Comparison of ENCODE assay signal across 15 cellular contexts in the genomic region with DNA sequence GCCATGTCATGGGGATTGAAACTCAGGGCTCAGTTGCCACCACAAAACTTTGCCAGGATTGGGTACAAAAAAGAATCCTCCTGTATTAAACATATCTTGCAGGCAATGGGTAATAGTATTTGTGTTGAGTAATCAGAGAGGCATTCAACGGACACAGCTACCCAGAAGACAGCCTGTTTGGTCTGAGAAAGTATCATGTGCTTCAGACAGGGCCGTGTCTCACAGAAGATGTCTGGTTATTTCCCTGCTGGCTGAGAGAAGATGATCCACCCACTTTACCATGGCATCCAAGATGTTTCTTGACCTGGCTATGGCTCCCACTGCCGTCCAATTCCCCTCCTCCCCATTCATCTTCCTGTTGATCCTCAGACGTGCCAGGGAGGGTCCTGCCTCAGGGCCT.
DNase-seq lines count a peak whose midpoint lies in the region; TF ChIP-seq lines count a peak whose summit lies in the region.
"Had no signal": no experiment of that assay in that cellular context is flagged by ENCODE, and none has a peak within 500 bp of the region (broad histone marks: within the 10 kb centered on the region; RNA-seq: fewer than 3 reads in every experiment).

No MANE protein-coding gene starts in this region.

- H3K4me1 ChIP-seq in GM23248 (ENCODE audit: insufficient read depth) (peaks cover 9% of the 10 kb centered on the region), prostate gland (replicated peaks) (no peaks in the 10 kb centered on the region)
- H3K4me1 ChIP-seq: BLaER1, Caco-2 had no signal

- H3K4me3 ChIP-seq in GM23248 = no peak overlapping the region
- no peak overlapping the region for H3K4me3 ChIP-seq in fibroblast of pulmonary artery (replicated peaks; ENCODE audit: low read depth, low read length)
- H3K4me3 ChIP-seq in prostate gland = no peak overlapping the region
- H3K4me3 ChIP-seq: BLaER1, K562 had no signal

- no peak overlapping the region for H3K9ac ChIP-seq in GM23248
- H3K9ac ChIP-seq: BLaER1 had no signal

- WGBS in GM23248 (ENCODE audit: low coverage in 1 of 2, low lambda C conversion rate in 2 of 2, missing lambda C conversion rate in 2 of 2), 2 experiments = 9 to 14% methylated on average over 4 of the region's 4 CpGs
- 64% methylated on average over 4 of the region's 4 CpGs for WGBS in prostate gland

- H3K27me3 ChIP-seq in GM23248 (replicated peaks; ENCODE audit: insufficient read depth) (no peaks in the 10 kb centered on the region; the same call in 1 of the 2 replicates), prostate gland (replicated peaks; ENCODE audit: insufficient read depth) (no peaks in the 10 kb centered on the region)
- H3K27me3 ChIP-seq: BLaER1 had no signal

- H3K4me3 Mint-ChIP-seq in type B pancreatic cell = no peak overlapping the region
- H3K4me3 Mint-ChIP-seq: CD8-positive, alpha-beta memory T cell; HFFc6 had no signal

- H3K27ac ChIP-seq in GM23248 (no peak overlapping the region), prostate gland (no peak overlapping the region)
- H3K27ac ChIP-seq: BLaER1 had no signal

- no peaks in the 10 kb centered on the region for H3K9me3 Mint-ChIP-seq in type B pancreatic cell
- H3K9me3 Mint-ChIP-seq: HFFc6 had no signal

- H3K79me2 ChIP-seq in GM23248 (ENCODE audit: insufficient read depth) = no peaks in the 10 kb centered on the region

- no peaks in the 10 kb centered on the region for H3K36me3 ChIP-seq in GM23248 (ENCODE audit: low read depth)
- H3K36me3 ChIP-seq in prostate gland = no peaks in the 10 kb centered on the region
- H3K36me3 ChIP-seq: BLaER1 had no signal

- H4K20me1 ChIP-seq in GM23248 (ENCODE audit: insufficient read depth) = no peaks in the 10 kb centered on the region
- H4K20me1 ChIP-seq: BLaER1 had no signal

- DNase-seq in AG20443 (ENCODE audit: low spot score) (peak; percentile 53), GM23248 (peak; percentile 58), amniotic epithelial cell (ENCODE audit: low read depth) (peak; percentile 13), fibroblast of pulmonary artery (ENCODE audit: low read depth) (peak; percentile 1), type B pancreatic cell (ENCODE audit: extremely low spot score, unreplicated experiment) (no peak), prostate gland (ENCODE audit: low spot score) (no peak), DMS79 treated with DMSO at 0.1 percent for 48 hours (lab: John Stamatoyannopoulos, UW) (no peak), SW480 (ENCODE audit: low spot score) (no peak)
- DNase-seq: AML-193; Caco-2; CD8-positive, alpha-beta memory T cell; HCEC 1CT; HFFc6 had no signal

- no peak for TF ChIP-seq POLR2A in prostate gland (IDR thresholded peaks at IDR 0.05)

- H3K4me1 Mint-ChIP-seq in type B pancreatic cell (ENCODE audit: unreplicated experiment) = no peaks in the 10 kb centered on the region
- H3K4me1 Mint-ChIP-seq: CD8-positive, alpha-beta memory T cell had no signal

- no peaks in the 10 kb centered on the region for H3K36me3 Mint-ChIP-seq in type B pancreatic cell
- H3K36me3 Mint-ChIP-seq: CD8-positive, alpha-beta memory T cell had no signal

- H3K27me3 Mint-ChIP-seq in type B pancreatic cell = peaks cover 9% of the 10 kb centered on the region

- no peak overlapping the region for H3K4me2 ChIP-seq in GM23248 (ENCODE audit: unreplicated experiment)
- H3K4me2 ChIP-seq: BLaER1 had no signal

- TF ChIP-seq CTCF in fibroblast of pulmonary artery (IDR thresholded peaks at IDR 0.05; ENCODE audit: low read length, missing control alignments) (no peak), type B pancreatic cell (conservative IDR thresholded peaks at IDR 0.05) (no peak), prostate gland (IDR thresholded peaks at IDR 0.05) (no peak)

- no peaks in the 10 kb centered on the region for H3K9me3 ChIP-seq in GM23248 (ENCODE audit: low read depth)
- H3K9me3 ChIP-seq in prostate gland = no peaks in the 10 kb centered on the region
- H3K9me3 ChIP-seq: BLaER1, Caco-2 had no signal

- no peak overlapping the region for H2AFZ ChIP-seq in GM23248

- H3K9me2 ChIP-seq in GM23248 (ENCODE audit: insufficient read depth) = no peaks in the 10 kb centered on the region

- in situ Hi-C loops in GM23248 (cut with MboI) = no loop called here

- no peak overlapping the region for H3K27ac Mint-ChIP-seq in type B pancreatic cell
- H3K27ac Mint-ChIP-seq: CD8-positive, alpha-beta memory T cell; HFFc6 had no signal

- intact Hi-C loops in prostate gland (cut with DNase I) = no loop called here

- H3F3A ChIP-seq in GM23248 (ENCODE audit: insufficient read depth) = peaks cover 10% of the 10 kb centered on the region; the same call in 1 of the 2 replicates

Comparison
In these comparisons a context has a peak if more than half of its experiments do, and no peak if none do; other contexts are left out.
1. DNase-seq: peak in AG20443 (single experiment), GM23248 (single experiment), amniotic epithelial cell (single experiment) and fibroblast of pulmonary artery (single experiment); none in type B pancreatic cell (single experiment), prostate gland (single experiment), DMS79 treated with DMSO at 0.1 percent for 48 hours (single experiment) and SW480 (single experiment).